Comparison of ENCODE assay signal across 32 cellular contexts in the genomic region with DNA sequence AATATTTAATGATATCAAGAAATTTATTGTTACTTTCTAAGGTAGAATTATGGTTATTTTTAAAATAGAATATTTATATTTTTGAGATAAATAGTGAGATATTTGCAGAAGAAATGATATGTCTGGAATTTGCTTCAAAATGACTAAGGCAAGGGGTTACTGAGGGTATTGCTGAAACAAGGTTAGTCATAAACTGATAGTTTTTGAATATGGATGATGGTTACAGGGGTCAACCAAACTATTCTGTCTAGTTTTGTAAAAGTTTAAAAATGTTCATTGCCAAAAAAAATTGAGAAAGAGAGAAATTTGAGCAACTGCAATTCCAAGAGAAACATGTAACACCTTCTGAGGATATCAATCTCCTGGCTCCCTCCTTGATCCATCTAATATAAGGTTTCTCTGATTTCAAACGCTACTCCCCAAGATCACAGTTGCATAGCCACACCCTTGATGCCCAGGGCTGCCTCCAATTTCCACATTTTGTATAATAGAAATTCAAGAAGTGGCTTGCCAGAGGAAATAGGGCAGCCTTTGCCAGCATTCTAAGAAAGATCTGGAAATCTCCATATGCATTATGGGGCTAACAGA.
"Had no signal": no experiment of that assay in that cellular context is flagged by ENCODE, and none has a peak within 500 bp of the region (broad histone marks: within the 10 kb centered on the region; RNA-seq: fewer than 3 reads in every experiment).

No MANE protein-coding gene starts in this region.

- ATAC-seq: activated CD4-positive, CD25-positive, alpha-beta regulatory T cell treated with anti-CD3 and anti-CD28 coated beads, Interleukin-2, amount 50 U/mL, for 24 hours; activated CD8-positive, alpha-beta T cell treated with anti-CD3 and anti-CD28 coated beads for 36 hours; activated naive CD8-positive, alpha-beta T cell treated with anti-CD3 and anti-CD28 coated beads, Interleukin-2, amount 50 U/mL, for 24 hours; activated T-cell treated with anti-CD3 and anti-CD28 coated beads, Interleukin-2, amount 50 U/mL, for 4 hours; activated T-helper 17 cell treated with anti-CD3 and anti-CD28 coated beads, Interleukin-2, amount 50 U/mL, for 72 hours; body of pancreas; gastrocnemius medialis; T-helper 17 cell had no signal

- H3K4me3 Mint-ChIP-seq: activated B cell treated with CpG ODN at 0.5 μM for 24 hours; activated CD8-positive, alpha-beta T cell treated with anti-CD3 and anti-CD28 coated beads for 36 hours; activated naive CD4-positive, alpha-beta T cell treated with anti-CD3 and anti-CD28 coated beads, Interleukin-2, amount 50 U/mL, for 24 hours; activated naive CD8-positive, alpha-beta T cell treated with anti-CD3 and anti-CD28 coated beads for 36 hours; activated naive CD8-positive, alpha-beta T cell treated with anti-CD3 and anti-CD28 coated beads, Interleukin-2, amount 50 U/mL, for 24 hours; activated T-cell treated with anti-CD3 and anti-CD28 coated beads, Interleukin-2, amount 50 U/mL, for 4 hours; activated T-helper 17 cell treated with anti-CD3 and anti-CD28 coated beads, Interleukin-2, amount 50 U/mL, for 72 hours; T-helper 17 cell; T-helper 2 cell treated with Interferon-gamma antibody and Interleukin-4, amounts not matched to agents 5 μg/mL and 100 μg/mL, for 36 hours had no signal

- DNase-seq: activated B cell treated with CpG ODN at 0.5 μM for 24 hours; activated CD4-positive, alpha-beta T cell treated with anti-CD3 and anti-CD28 coated beads for 48 hours; activated CD4-positive, alpha-beta T cell treated with anti-CD3 and anti-CD28 coated beads, Interleukin-2, amount 50 U/mL, for 1 hour; activated CD4-positive, alpha-beta T cell treated with anti-CD3 and anti-CD28 coated beads, Interleukin-2, amount 50 U/mL, for 48 hours; activated CD8-positive, alpha-beta memory T cell treated with anti-CD3 and anti-CD28 coated beads for 24 hours; activated CD8-positive, alpha-beta T cell treated with anti-CD3 and anti-CD28 coated beads for 36 hours; activated effector memory CD4-positive, alpha-beta T cell treated with Interleukin-2 at 50 U/mL for 16 hours; activated gamma-delta T cell treated with Interleukin-2 at 50 U/mL for 16 hours; activated naive CD4-positive, alpha-beta T cell treated with Interleukin-2 at 50 U/mL for 16 hours; activated naive CD8-positive, alpha-beta T cell treated with anti-CD3 and anti-CD28 coated beads for 36 hours; activated naive CD8-positive, alpha-beta T cell treated with anti-CD3 and anti-CD28 coated beads, Interleukin-2, amount 50 U/mL, for 24 hours; activated T-cell treated with anti-CD3 and anti-CD28 coated beads, Interleukin-2, amount 50 U/mL, for 4 hours; adrenal gland; amygdala; aorta; body of pancreas; caudate nucleus; colonic mucosa; effector CD8-positive, alpha-beta T cell; foreskin fibroblast; gastrocnemius medialis; T-helper 1 cell; T-helper 17 cell; T1000; WERI-Rb-1 had no signal

- H3K4me3 ChIP-seq: adrenal gland, body of pancreas, colonic mucosa, gastrocnemius medialis had no signal

- H3K4me1 Mint-ChIP-seq: activated B cell treated with CpG ODN at 0.5 μM for 24 hours; activated T-helper 17 cell treated with anti-CD3 and anti-CD28 coated beads, Interleukin-2, amount 50 U/mL, for 72 hours; T-helper 17 cell had no signal

- H3K9me3 Mint-ChIP-seq: activated B cell treated with CpG ODN at 0.5 μM for 24 hours; activated naive CD4-positive, alpha-beta T cell treated with anti-CD3 and anti-CD28 coated beads, Interleukin-2, amount 50 U/mL, for 24 hours; activated T-helper 17 cell treated with anti-CD3 and anti-CD28 coated beads, Interleukin-2, amount 50 U/mL, for 72 hours had no signal

- H3K4me1 ChIP-seq: adrenal gland, body of pancreas, colonic mucosa, gastrocnemius medialis had no signal

- H3K27ac Mint-ChIP-seq: activated B cell treated with CpG ODN at 0.5 μM for 24 hours; activated CD8-positive, alpha-beta T cell treated with anti-CD3 and anti-CD28 coated beads for 36 hours; activated naive CD4-positive, alpha-beta T cell treated with anti-CD3 and anti-CD28 coated beads, Interleukin-2, amount 50 U/mL, for 24 hours; activated naive CD8-positive, alpha-beta T cell treated with anti-CD3 and anti-CD28 coated beads for 36 hours; activated naive CD8-positive, alpha-beta T cell treated with anti-CD3 and anti-CD28 coated beads, Interleukin-2, amount 50 U/mL, for 24 hours; activated T-helper 17 cell treated with anti-CD3 and anti-CD28 coated beads, Interleukin-2, amount 50 U/mL, for 72 hours; T-helper 17 cell; T-helper 2 cell treated with Interferon-gamma antibody and Interleukin-4, amounts not matched to agents 5 μg/mL and 100 μg/mL, for 36 hours had no signal

- H3K36me3 Mint-ChIP-seq: activated naive CD4-positive, alpha-beta T cell treated with anti-CD3 and anti-CD28 coated beads, Interleukin-2, amount 50 U/mL, for 24 hours had no signal

- FAIRE-seq: endometrium, endothelial cell of umbilical vein had no signal

- H3K27me3 ChIP-seq: adrenal gland, body of pancreas, colonic mucosa, gastrocnemius medialis had no signal

- H3K27ac ChIP-seq: adrenal gland, body of pancreas, colonic mucosa, epithelial cell of prostate, gastrocnemius medialis, WERI-Rb-1 had no signal

- H3K9me3 ChIP-seq: adrenal gland, body of pancreas, colonic mucosa, gastrocnemius medialis had no signal

- H3K36me3 ChIP-seq: adrenal gland, colonic mucosa, gastrocnemius medialis, WERI-Rb-1 had no signal
